Comparison of ENCODE assay signal across 20 cellular contexts in the genomic region with DNA sequence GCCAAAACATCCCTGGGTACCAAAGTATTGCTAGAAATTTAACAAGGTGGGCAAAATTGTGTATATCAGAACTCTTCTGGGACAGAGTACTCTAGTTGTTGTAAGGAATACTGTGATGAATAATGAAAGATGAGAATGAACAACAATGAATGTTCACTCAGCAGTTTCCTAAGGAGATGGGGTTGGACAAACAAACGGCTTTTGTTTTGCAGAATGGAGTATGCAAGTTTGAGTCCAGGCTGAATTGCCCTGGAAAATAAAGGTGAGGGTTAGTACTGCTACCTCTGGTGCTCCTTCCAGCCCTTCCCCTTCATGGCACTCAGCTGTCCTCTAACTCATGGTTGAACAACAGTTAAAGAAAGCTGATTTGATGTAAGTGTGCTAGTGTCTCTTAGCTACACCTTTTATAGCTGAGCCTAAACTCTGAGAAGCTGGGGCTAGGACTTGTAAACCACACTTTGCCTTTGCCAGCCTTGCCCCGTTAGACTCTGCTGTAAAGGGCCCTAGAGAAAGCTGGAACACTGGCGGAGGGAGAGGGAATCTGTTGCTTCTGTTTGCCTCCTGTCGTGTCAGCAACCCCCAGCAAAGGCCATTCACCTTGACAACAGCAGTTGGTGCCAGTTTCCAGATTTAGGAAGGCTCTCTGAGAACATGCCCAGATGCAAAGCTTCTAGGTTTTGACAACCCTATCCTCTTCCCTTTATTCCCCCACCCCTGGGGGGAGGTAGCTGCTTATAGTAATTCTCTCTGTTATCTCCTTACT.
"Had no signal": no experiment of that assay in that cellular context is flagged by ENCODE, and none has a peak within 500 bp of the region (broad histone marks: within the 10 kb centered on the region; RNA-seq: fewer than 3 reads in every experiment).

No MANE protein-coding gene starts in this region.

- DNase-seq: activated CD4-positive, alpha-beta T cell treated with anti-CD3 and anti-CD28 coated beads, Interleukin-2, amount 10 ng/mL, durations not matched to agents 24 days and 14 days; activated CD8-positive, alpha-beta T cell treated with anti-CD3 and anti-CD28 coated beads, Interleukin-2, amount 10 ng/mL, durations not matched to agents 7 days and 5 days; activated gamma-delta T cell; activated naive CD4-positive, alpha-beta T cell treated with anti-CD3 and anti-CD28 coated beads, Interleukin-2, amount 50 U/mL, for 16 hours; activated naive CD8-positive, alpha-beta T cell treated with anti-CD3 and anti-CD28 coated beads, Interleukin-2, amount 50 U/mL, for 24 hours; cortex of kidney; endodermal cell; hypothalamus; naive thymus-derived CD4-positive, alpha-beta T cell; occipital lobe; psoas muscle; stimulated activated CD4-positive, alpha-beta T cell treated with anti-CD3 and anti-CD28 coated beads, Interleukin-1b, Interleukin-23, amount 100 ng/mL, for 48 hours; substantia nigra had no signal

- H3K4me3 ChIP-seq: cardiac muscle cell, gastroesophageal sphincter, lung, psoas muscle, right atrium auricular region, thyroid gland had no signal

- H3K27ac ChIP-seq: cardiac muscle cell, epithelial cell of prostate, gastroesophageal sphincter, psoas muscle, right atrium auricular region, thyroid gland had no signal

- H3K36me3 ChIP-seq: cardiac muscle cell, gastroesophageal sphincter, right atrium auricular region, thyroid gland had no signal

- H3K9me3 ChIP-seq: gastroesophageal sphincter, psoas muscle, right atrium auricular region, thyroid gland had no signal

- ATAC-seq: activated CD4-positive, CD25-positive, alpha-beta regulatory T cell treated with anti-CD3 and anti-CD28 coated beads, Interleukin-2, amount 50 U/mL, for 24 hours; activated CD8-positive, alpha-beta T cell treated with anti-CD3 and anti-CD28 coated beads, Interleukin-2, amount 10 ng/mL, durations not matched to agents 7 days and 5 days; activated naive CD8-positive, alpha-beta T cell treated with anti-CD3 and anti-CD28 coated beads, Interleukin-2, amount 50 U/mL, for 24 hours; gastroesophageal sphincter; naive thymus-derived CD4-positive, alpha-beta T cell; psoas muscle had no signal

- H3K27me3 ChIP-seq: cardiac muscle cell, right atrium auricular region, thyroid gland had no signal

- H3K4me1 ChIP-seq: gastroesophageal sphincter, psoas muscle, right atrium auricular region had no signal
